Comparison of ENCODE assay signal across 8 cellular contexts in genomic region chr18:12606592-12607315, GRCh38. TPM values are rescaled to one million over a fixed set of nuclear protein-coding genes. Genes with fewer than 3 reads are reported as not detected.
DNase-seq lines count a peak whose midpoint lies in the region; ATAC-seq, FAIRE-seq and TF ChIP-seq lines count a peak whose summit lies in the region.

No MANE protein-coding gene starts in this region.

- H3K9me3 Mint-ChIP-seq in activated CD4-positive, alpha-beta memory T cell treated with anti-CD3 and anti-CD28 coated beads, Interleukin-2, amount 10 ng/mL, durations not matched to agents 7 days and 5 days: no peaks in the 10 kb centered on the region
- no peaks in the 10 kb centered on the region for H3K9me3 Mint-ChIP-seq in activated CD4-positive, alpha-beta memory T cell treated with anti-CD3 and anti-CD28 coated beads for 36 hours

- H3K4me1 Mint-ChIP-seq in activated CD4-positive, alpha-beta memory T cell treated with anti-CD3 and anti-CD28 coated beads, Interleukin-2, amount 10 ng/mL, durations not matched to agents 7 days and 5 days: peaks cover 26% of the 10 kb centered on the region
- H3K4me1 Mint-ChIP-seq in activated CD4-positive, alpha-beta memory T cell treated with anti-CD3 and anti-CD28 coated beads for 36 hours (ENCODE audit: low read depth): no peaks in the 10 kb centered on the region

- H3K27ac ChIP-seq in kidney (ENCODE audit: low read depth in 2 of 2, low read length in 2 of 2): peak overlapping the region; percentile 81 to 93
- peak overlapping the region in 3 of 4 donors; percentile 22 to 56 (median 25) for H3K27ac ChIP-seq in transverse colon

- H3K9me3 ChIP-seq in adipocyte (ENCODE audit: control insufficient read depth, low read length): no peaks in the 10 kb centered on the region
- H3K9me3 ChIP-seq in kidney (ENCODE audit: control insufficient read depth in 1 of 2, low read length in 2 of 2): no peaks in the 10 kb centered on the region
- no peaks in the 10 kb centered on the region for H3K9me3 ChIP-seq in transverse colon

- H3K4me3 Mint-ChIP-seq in activated CD4-positive, alpha-beta memory T cell treated with anti-CD3 and anti-CD28 coated beads, Interleukin-2, amount 10 ng/mL, durations not matched to agents 7 days and 5 days: no peak overlapping the region
- H3K4me3 Mint-ChIP-seq in activated CD4-positive, alpha-beta memory T cell treated with anti-CD3 and anti-CD28 coated beads for 36 hours: no peak overlapping the region

- TF ChIP-seq CTCF in kidney (IDR thresholded peaks at IDR 0.05; ENCODE audit: borderline replicate concordance, extremely low read depth, insufficient read depth) (no peak), transverse colon (IDR thresholded peaks at IDR 0.05) (no peak)

- intact Hi-C loops in activated CD4-positive, alpha-beta memory T cell treated with anti-CD3 and anti-CD28 coated beads for 36 hours (cut with micrococcal nuclease): loop anchor here (10.0 kb wide), 1 partner anchor 48 kb away; the partner anchor contains the start of gene SPIRE1
- intact Hi-C loops in kidney (cut with DNase I) (no loop called here), transverse colon (cut with DNase I; ENCODE audit: low total_unique reads) (no loop called here)

- POLR2A ChIA-PET in activated CD4-positive, alpha-beta memory T cell treated with anti-CD3 and anti-CD28 coated beads, Interleukin-2, amount 10 ng/mL, durations not matched to agents 7 days and 5 days (lab: Charles Lee): no interaction called here
- POLR2A ChIA-PET in activated CD4-positive, alpha-beta memory T cell treated with anti-CD3 and anti-CD28 coated beads for 36 hours (lab: Charles Lee): no interaction called here

- TF ChIP-seq EP300 in transverse colon (IDR thresholded peaks at IDR 0.05; ENCODE audit: low read depth): no peak

- FAIRE-seq in kidney (lab: Jason Lieb, UNC) (no peak), frontal cortex (lab: Jason Lieb, UNC) (no peak)

- in situ Hi-C loops in transverse colon (cut with MboI; ENCODE audit: low pct_ligation_motif_present in 1 of 4, low pct_unique_long_range_greater_than_20kb in 1 of 4, low sequenced_read_pairs in 3 of 4): no loop called here

- CTCF ChIA-PET in activated CD4-positive, alpha-beta memory T cell treated with anti-CD3 and anti-CD28 coated beads, Interleukin-2, amount 10 ng/mL, durations not matched to agents 7 days and 5 days (lab: Charles Lee): interaction anchor here (1.1 kb wide), 1 partner anchor 22 kb away, joined by 3 read pairs; no protein-coding TSS in a partner anchor
- CTCF ChIA-PET in activated CD4-positive, alpha-beta memory T cell treated with anti-CD3 and anti-CD28 coated beads for 36 hours (lab: Charles Lee): interaction anchor here (0.6 kb wide), 1 partner anchor 227 kb away, joined by 4 read pairs; no protein-coding TSS in a partner anchor

- H3K4me3 ChIP-seq in adipocyte (ENCODE audit: low read length) (peak overlapping the region; percentile 39), kidney (ENCODE audit: low read length in 2 of 2) (no peak overlapping the region), transverse colon (no peak overlapping the region)

- no peak for ATAC-seq in HG03039 (IDR thresholded peaks at IDR 0.05; ENCODE audit: unreplicated experiment)
- no peak for ATAC-seq in HG02884 (IDR thresholded peaks at IDR 0.05; ENCODE audit: unreplicated experiment)

- H3K36me3 ChIP-seq in adipocyte (ENCODE audit: control insufficient read depth, insufficient read depth, low read length, severe bottlenecking) (no peaks in the 10 kb centered on the region), kidney (ENCODE audit: control insufficient read depth in 1 of 2, insufficient read depth in 2 of 2, low read length in 2 of 2) (no peaks in the 10 kb centered on the region), transverse colon (no peaks in the 10 kb centered on the region)

- peak overlapping the region; percentile 61 for H3K27ac Mint-ChIP-seq in activated CD4-positive, alpha-beta memory T cell treated with anti-CD3 and anti-CD28 coated beads, Interleukin-2, amount 10 ng/mL, durations not matched to agents 7 days and 5 days
- H3K27ac Mint-ChIP-seq in activated CD4-positive, alpha-beta memory T cell treated with anti-CD3 and anti-CD28 coated beads for 36 hours: no peak overlapping the region

- DNase-seq in activated CD4-positive, alpha-beta memory T cell treated with anti-CD3 and anti-CD28 coated beads, Interleukin-2, amount 10 ng/mL, durations not matched to agents 7 days and 5 days: no peak
- DNase-seq in activated CD4-positive, alpha-beta memory T cell treated with anti-CD3 and anti-CD28 coated beads for 36 hours: no peak
- peak; percentile 87 for DNase-seq in adipocyte (ENCODE audit: low read depth)
- DNase-seq in kidney: no peak
- DNase-seq in transverse colon: no peak
- no peak for DNase-seq in frontal cortex (ENCODE audit: low spot score in 2 of 2)

- H3K27me3 ChIP-seq in adipocyte (replicated peaks; ENCODE audit: control insufficient read depth, insufficient read depth, low read length): no peaks in the 10 kb centered on the region
- no peaks in the 10 kb centered on the region for H3K27me3 ChIP-seq in transverse colon

- 56 to 69% methylated on average over 6 to 10 of the region's 10 CpGs for WGBS in transverse colon (ENCODE audit: low coverage in 1 of 2), 2 donors

- H3K27me3 Mint-ChIP-seq in activated CD4-positive, alpha-beta memory T cell treated with anti-CD3 and anti-CD28 coated beads, Interleukin-2, amount 10 ng/mL, durations not matched to agents 7 days and 5 days: peaks cover 6% of the 10 kb centered on the region
- H3K27me3 Mint-ChIP-seq in activated CD4-positive, alpha-beta memory T cell treated with anti-CD3 and anti-CD28 coated beads for 36 hours: no peaks in the 10 kb centered on the region

- H3K36me3 Mint-ChIP-seq in activated CD4-positive, alpha-beta memory T cell treated with anti-CD3 and anti-CD28 coated beads, Interleukin-2, amount 10 ng/mL, durations not matched to agents 7 days and 5 days (ENCODE audit: low read depth): peaks cover 3% of the 10 kb centered on the region
- no peaks in the 10 kb centered on the region for H3K36me3 Mint-ChIP-seq in activated CD4-positive, alpha-beta memory T cell treated with anti-CD3 and anti-CD28 coated beads for 36 hours

- H3K9ac ChIP-seq in adipocyte (ENCODE audit: low read length) (peak overlapping the region; percentile 60), kidney (ENCODE audit: low read length in 2 of 2) (peak overlapping the region in 1 of 2 donors; percentile 42)

- H3K4me1 ChIP-seq in adipocyte (ENCODE audit: control insufficient read depth, insufficient read depth, low read length) (peaks cover 28% of the 10 kb centered on the region), kidney (ENCODE audit: control insufficient read depth in 1 of 2, insufficient read depth in 1 of 2, low read depth in 1 of 2, low read length in 2 of 2) (peaks cover 6 to 11% of the 10 kb centered on the region in 2 donors), transverse colon (no peaks in the 10 kb centered on the region)

- TF ChIP-seq POLR2A in transverse colon (IDR thresholded peaks at IDR 0.05): no peak

RNA-seq across cellular contexts. Expression of gene SPIRE1, which starts 51.2 kb away (rescaled TPM):
- total RNA-seq in activated CD4-positive, alpha-beta memory T cell treated with anti-CD3 and anti-CD28 coated beads, Interleukin-2, amount 10 ng/mL, durations not matched to agents 7 days and 5 days: 1 to 10 TPM; 4.5 to 6.3 TPM
- 1 to 10 TPM; 5.1 to 7.2 TPM for total RNA-seq in activated CD4-positive, alpha-beta memory T cell treated with anti-CD3 and anti-CD28 coated beads for 36 hours
- 35.1 TPM for total RNA-seq in kidney
- 12.3 TPM for polyA plus RNA-seq in kidney (ENCODE audit: insufficient read depth, low read depth, low replicate concordance)
- total RNA-seq in transverse colon: 1 to 10 TPM; 6.0 to 7.8 (median 6.8) TPM
- 104 TPM for total RNA-seq in frontal cortex
